ENCODE assay signal across 13 cellular contexts in the genomic region with DNA sequence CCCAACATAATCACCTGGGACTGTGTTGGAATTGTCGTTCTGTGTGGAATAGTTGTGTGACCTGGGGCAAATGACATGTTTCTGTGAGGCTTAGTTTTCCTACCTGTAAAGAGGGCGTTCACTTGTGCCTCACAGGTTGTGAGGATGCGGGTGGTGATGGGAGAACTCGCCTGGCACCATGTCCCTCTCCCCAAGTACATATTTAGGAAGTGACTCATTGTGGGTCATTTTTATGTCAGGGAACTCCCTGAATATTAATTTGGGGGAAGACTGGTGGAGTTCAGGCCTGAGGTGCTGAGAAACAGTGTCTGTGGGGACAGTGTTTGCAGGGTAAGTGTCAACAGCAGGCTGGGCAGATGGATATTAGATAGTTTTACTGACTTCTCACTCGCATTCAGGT.
A peak's percentile ranks its signal among the peaks of the same experiment; 100 is the strongest.
DNase-seq lines count a peak whose midpoint lies in the region; ATAC-seq and TF ChIP-seq lines count a peak whose summit lies in the region.
"Had no signal": no experiment of that assay in that cellular context is flagged by ENCODE, and none has a peak within 500 bp of the region (broad histone marks: within the 10 kb centered on the region; RNA-seq: fewer than 3 reads in every experiment).

No MANE protein-coding gene starts in this region.

- H3K4me2 ChIP-seq in GM23248 (ENCODE audit: unreplicated experiment) = no peak overlapping the region

- H3K36me3 ChIP-seq in Caco-2 (ENCODE audit: control insufficient read depth, insufficient read depth, low read length) (no peaks in the 10 kb centered on the region), GM23248 (ENCODE audit: low read depth) (no peaks in the 10 kb centered on the region; the same call in 1 of the 2 replicates)
- H3K36me3 ChIP-seq: left ventricle myocardium inferior had no signal

- intact Hi-C loops in Caco-2 (cut with micrococcal nuclease; ENCODE audit: unreplicated experiment) = no loop called here
- intact Hi-C loops in CD4-positive, alpha-beta T cell (cut with DNase I, micrococcal nuclease) = no loop called here

- H3K27ac ChIP-seq in GM23248 = no peak overlapping the region
- H3K27ac ChIP-seq in CD4-positive, alpha-beta T cell (ENCODE audit: low read depth, low read length) = no peak overlapping the region
- H3K27ac ChIP-seq: left ventricle myocardium inferior had no signal

- POLR2A ChIA-PET in Caco-2 (lab: Charles Lee) = no interaction called here
- POLR2A ChIA-PET in CD4-positive, alpha-beta T cell (lab: Charles Lee) = no interaction called here

- WGBS in GM23248 (ENCODE audit: low coverage in 1 of 2, low lambda C conversion rate in 2 of 2, missing lambda C conversion rate in 2 of 2), 2 experiments = 90% methylated on average over 5 of the region's 5 CpGs

- BruUV-seq in Caco-2 (replicated peaks; lab: Mats Ljungman, UMichigan) = no TSS peak

- no peaks in the 10 kb centered on the region for H3K79me2 ChIP-seq in GM23248 (ENCODE audit: insufficient read depth)

- ATAC-seq in GM21737 (IDR thresholded peaks at IDR 0.05; ENCODE audit: unreplicated experiment) = no peak
- ATAC-seq in HG02798 (IDR thresholded peaks at IDR 0.05; ENCODE audit: poor library complexity, unreplicated experiment) = no peak
- ATAC-seq in CD4-positive, alpha-beta T cell (ENCODE audit: poor library complexity) = no peak
- ATAC-seq in HG03354 (IDR thresholded peaks at IDR 0.05; ENCODE audit: poor library complexity, severe bottlenecking, unreplicated experiment) = no peak

- no peak overlapping the region for H3K9ac ChIP-seq in GM23248

- peaks cover 10% of the 10 kb centered on the region for H3K36me3 Mint-ChIP-seq in Caco-2 (ENCODE audit: insufficient read depth, unreplicated experiment)
- peaks cover 6% of the 10 kb centered on the region for H3K36me3 Mint-ChIP-seq in activated naive CD8-positive, alpha-beta T cell treated with anti-CD3 and anti-CD28 coated beads for 36 hours
- peaks cover 47% of the 10 kb centered on the region for H3K36me3 Mint-ChIP-seq in CD4-positive, alpha-beta T cell (ENCODE audit: low read depth)

- H3K27me3 ChIP-seq in Caco-2 (replicated peaks; ENCODE audit: control insufficient read depth, insufficient read depth, low read length) (no peaks in the 10 kb centered on the region), GM23248 (replicated peaks; ENCODE audit: insufficient read depth) (no peaks in the 10 kb centered on the region)
- no peaks in the 10 kb centered on the region for H3K27me3 ChIP-seq in CD4-positive, alpha-beta T cell (ENCODE audit: control insufficient read depth, insufficient read depth, low read length)

- CTCF ChIA-PET in Caco-2 (lab: Charles Lee) = interaction anchor here (0.6 kb wide), 1 partner anchor 23 kb away, joined by 3 read pairs; no protein-coding TSS in a partner anchor
- CTCF ChIA-PET in CD4-positive, alpha-beta T cell (lab: Charles Lee) = no interaction called here

- H3K27ac Mint-ChIP-seq in Caco-2 (ENCODE audit: unreplicated experiment) = peak overlapping the region; percentile 60
- H3K27ac Mint-ChIP-seq in activated naive CD8-positive, alpha-beta T cell treated with anti-CD3 and anti-CD28 coated beads for 36 hours = no peak overlapping the region
- H3K27ac Mint-ChIP-seq in CD4-positive, alpha-beta T cell = no peak overlapping the region
- H3K27ac Mint-ChIP-seq: activated CD4-positive, alpha-beta T cell treated with anti-CD3 and anti-CD28 coated beads, Interleukin-2, amount 10 ng/mL, durations not matched to agents 7 days and 5 days had no signal

- H3K4me1 Mint-ChIP-seq in Caco-2 (ENCODE audit: low read depth, unreplicated experiment) = peaks cover 35% of the 10 kb centered on the region
- H3K4me1 Mint-ChIP-seq in activated naive CD8-positive, alpha-beta T cell treated with anti-CD3 and anti-CD28 coated beads for 36 hours = peaks cover 38% of the 10 kb centered on the region
- H3K4me1 Mint-ChIP-seq in CD4-positive, alpha-beta T cell (ENCODE audit: low read depth) = peaks cover 55% of the 10 kb centered on the region

- H3K27me3 Mint-ChIP-seq in Caco-2 (ENCODE audit: insufficient read depth, unreplicated experiment) = no peaks in the 10 kb centered on the region
- H3K27me3 Mint-ChIP-seq in activated naive CD8-positive, alpha-beta T cell treated with anti-CD3 and anti-CD28 coated beads for 36 hours = no peaks in the 10 kb centered on the region
- H3K27me3 Mint-ChIP-seq in CD4-positive, alpha-beta T cell = no peaks in the 10 kb centered on the region
- H3K27me3 Mint-ChIP-seq: activated CD4-positive, alpha-beta T cell treated with anti-CD3 and anti-CD28 coated beads, Interleukin-2, amount 10 ng/mL, durations not matched to agents 7 days and 5 days had no signal

- in situ Hi-C loops in GM23248 (cut with MboI) = loop anchor here (25.0 kb wide), 1 partner anchor 635 kb away; no protein-coding TSS in a partner anchor

- H3K4me1 ChIP-seq in Caco-2 (peaks cover 54% of the 10 kb centered on the region), GM23248 (ENCODE audit: insufficient read depth) (peaks cover 7% of the 10 kb centered on the region)

- H3K4me3 ChIP-seq in Caco-2 (ENCODE audit: low read depth, low read length) (no peak overlapping the region), GM23248 (no peak overlapping the region)
- H3K4me3 ChIP-seq: left ventricle myocardium inferior had no signal

- no peak overlapping the region for H2AFZ ChIP-seq in GM23248

- H3K9me2 ChIP-seq in GM23248 (ENCODE audit: insufficient read depth) = no peaks in the 10 kb centered on the region

- H4K20me1 ChIP-seq in GM23248 (ENCODE audit: insufficient read depth) = no peaks in the 10 kb centered on the region

- DNase-seq in Caco-2 = no peak
- DNase-seq in GM23248 = peak; percentile 18
- DNase-seq in activated naive CD8-positive, alpha-beta T cell treated with anti-CD3 and anti-CD28 coated beads for 36 hours = peak; percentile 7
- DNase-seq in iris pigment epithelial cell (ENCODE audit: low read depth) = peak; percentile 41
- no peak for DNase-seq in CD4-positive, alpha-beta T cell
- DNase-seq: activated CD4-positive, alpha-beta T cell treated with anti-CD3 and anti-CD28 coated beads, Interleukin-2, amount 10 ng/mL, durations not matched to agents 7 days and 5 days; activated gamma-delta T cell treated with Interleukin-2 at 50 U/mL for 16 hours; COR-L47; left ventricle myocardium inferior; NCI-H1417 had no signal

- no peak overlapping the region for H3K4me3 Mint-ChIP-seq in Caco-2 (ENCODE audit: unreplicated experiment)
- H3K4me3 Mint-ChIP-seq in activated naive CD8-positive, alpha-beta T cell treated with anti-CD3 and anti-CD28 coated beads for 36 hours = no peak overlapping the region
- no peak overlapping the region for H3K4me3 Mint-ChIP-seq in CD4-positive, alpha-beta T cell
- H3K4me3 Mint-ChIP-seq: activated CD4-positive, alpha-beta T cell treated with anti-CD3 and anti-CD28 coated beads, Interleukin-2, amount 10 ng/mL, durations not matched to agents 7 days and 5 days had no signal

- H3K9me3 Mint-ChIP-seq in Caco-2 (ENCODE audit: unreplicated experiment) = no peaks in the 10 kb centered on the region
- H3K9me3 Mint-ChIP-seq in activated naive CD8-positive, alpha-beta T cell treated with anti-CD3 and anti-CD28 coated beads for 36 hours = no peaks in the 10 kb centered on the region
- no peaks in the 10 kb centered on the region for H3K9me3 Mint-ChIP-seq in CD4-positive, alpha-beta T cell
- H3K9me3 Mint-ChIP-seq: activated CD4-positive, alpha-beta T cell treated with anti-CD3 and anti-CD28 coated beads, Interleukin-2, amount 10 ng/mL, durations not matched to agents 7 days and 5 days had no signal

- TF ChIP-seq CTCF in Caco-2 (IDR thresholded peaks at IDR 0.05; ENCODE audit: insufficient read depth in 1 of 2, low read depth in 1 of 2, low read length in 1 of 2, severe bottlenecking in 1 of 2, unreplicated experiment in 1 of 2) = no peak
- TF ChIP-seq CTCF in CD4-positive, alpha-beta T cell (IDR thresholded peaks at IDR 0.05) = no peak

- no peaks in the 10 kb centered on the region for H3K9me3 ChIP-seq in Caco-2
- H3K9me3 ChIP-seq in GM23248 (ENCODE audit: low read depth) = no peaks in the 10 kb centered on the region
- no peaks in the 10 kb centered on the region for H3K9me3 ChIP-seq in CD4-positive, alpha-beta T cell (ENCODE audit: control insufficient read depth, low read length)
- H3K9me3 ChIP-seq: left ventricle myocardium inferior had no signal

- H3F3A ChIP-seq in GM23248 (ENCODE audit: insufficient read depth) = no peaks in the 10 kb centered on the region

Comparison
In these comparisons a context has a peak if more than half of its experiments do, and no peak if none do; other contexts are left out.
1. DNase-seq: peak in GM23248 (single experiment), activated naive CD8-positive, alpha-beta T cell treated with anti-CD3 and anti-CD28 coated beads for 36 hours (single experiment) and iris pigment epithelial cell (single experiment); none in Caco-2 (0 of 2) and CD4-positive, alpha-beta T cell (0 of 10).